Comparison of ENCODE assay signal across 1 cellular context in genomic region chr2:215617060-215617824, GRCh38.
TF ChIP-seq lines count a peak whose summit lies in the region.

No MANE protein-coding gene starts in this region.

TF ChIP-seq in HepG2, 621 proteins besides CTCF, POLR2A, EP300 and RAD21 (continued from another document and continues in another):
- no peak for TF ChIP-seq ZNF337 (CRISPR knock-in tag; IDR thresholded peaks at IDR 0.05; ENCODE audit: borderline replicate concordance, low read depth)
- TF ChIP-seq CREM (IDR thresholded peaks at IDR 0.05) = peak; percentile 99
- no peak for TF ChIP-seq CREM (CRISPR knock-in tag; IDR thresholded peaks at IDR 0.05)
- TF ChIP-seq KDM4B (CRISPR knock-in tag; IDR thresholded peaks at IDR 0.05) = peak; percentile 38; the same call in 1 of the 2 replicates
- no peak for TF ChIP-seq AGO1 (IDR thresholded peaks at IDR 0.05; ENCODE audit: low read depth, low read length, poor library complexity, severe bottlenecking)
- no peak for TF ChIP-seq CBX5 (CRISPR knock-in tag; IDR thresholded peaks at IDR 0.05; ENCODE audit: borderline replicate concordance)
- TF ChIP-seq CHD2 (IDR thresholded peaks at IDR 0.05; ENCODE audit: low read depth, low read length) = no peak
- peak; percentile 57; the same call in 1 of the 2 replicates for TF ChIP-seq KLF12 (CRISPR knock-in tag; IDR thresholded peaks at IDR 0.05; ENCODE audit: borderline replicate concordance)
- TF ChIP-seq ZUFSP (CRISPR knock-in tag; IDR thresholded peaks at IDR 0.05; ENCODE audit: borderline replicate concordance) = no peak
- 0 out of 2 replicates have a peak, but pooled peaks have one; percentile 67 for TF ChIP-seq JUND (CRISPR knock-in tag; IDR thresholded peaks at IDR 0.05)
- TF ChIP-seq MAFG (CRISPR knock-in tag; IDR thresholded peaks at IDR 0.05) = no peak
- TF ChIP-seq RXRB (CRISPR knock-in tag; IDR thresholded peaks at IDR 0.05; ENCODE audit: borderline replicate concordance) = peak; percentile 95
- peak; percentile 90 for TF ChIP-seq BRF2 (CRISPR knock-in tag; IDR thresholded peaks at IDR 0.05)
- peak; percentile 62; the same call in 1 of the 2 replicates for TF ChIP-seq AKAP8 (CRISPR knock-in tag; IDR thresholded peaks at IDR 0.05)
- TF ChIP-seq EEA1 (CRISPR knock-in tag; IDR thresholded peaks at IDR 0.05; ENCODE audit: borderline replicate concordance) = no peak
- TF ChIP-seq ZNF580 (CRISPR knock-in tag; IDR thresholded peaks at IDR 0.05; ENCODE audit: borderline replicate concordance, low read depth) = no peak; the same call in 1 of the 2 replicates
- TF ChIP-seq ZNF577 (CRISPR knock-in tag; IDR thresholded peaks at IDR 0.05; ENCODE audit: borderline replicate concordance, low read depth) = no peak
- TF ChIP-seq ZNF557 (CRISPR knock-in tag; IDR thresholded peaks at IDR 0.05) = 0 out of 2 replicates have a peak, but pooled peaks have one; percentile 65
- TF ChIP-seq ZNF143 (CRISPR knock-in tag; IDR thresholded peaks at IDR 0.05) = 0 out of 2 replicates have a peak, but pooled peaks have one; percentile 28
- TF ChIP-seq BRD4 (CRISPR knock-in tag; IDR thresholded peaks at IDR 0.05) = peak; percentile 98
- peak; percentile 64; the same call in 1 of the 2 replicates for TF ChIP-seq ARNT2 (CRISPR knock-in tag; IDR thresholded peaks at IDR 0.05; ENCODE audit: low read depth)
- no peak for TF ChIP-seq SNAPC5 (CRISPR knock-in tag; IDR thresholded peaks at IDR 0.05; ENCODE audit: borderline replicate concordance)
- peak; percentile 97 for TF ChIP-seq TARDBP (CRISPR knock-in tag; IDR thresholded peaks at IDR 0.05)
- TF ChIP-seq TAF1 (CRISPR knock-in tag; IDR thresholded peaks at IDR 0.05) = no peak
- TF ChIP-seq NR2F6 (IDR thresholded peaks at IDR 0.05) = peak; percentile 87
- peak; percentile 79 for TF ChIP-seq NR2F6 (CRISPR knock-in tag; IDR thresholded peaks at IDR 0.05)
- no peak for TF ChIP-seq ZNF513 (CRISPR knock-in tag; conservative IDR thresholded peaks at IDR 0.05)
- peak; percentile 76 for TF ChIP-seq SAP130 (CRISPR knock-in tag; IDR thresholded peaks at IDR 0.05; ENCODE audit: low read depth)
- peak; percentile 92 for TF ChIP-seq ZSCAN9 (CRISPR knock-in tag; IDR thresholded peaks at IDR 0.05; ENCODE audit: borderline replicate concordance)
- peak; percentile 96 for TF ChIP-seq TBX2 (CRISPR knock-in tag; IDR thresholded peaks at IDR 0.05; ENCODE audit: borderline replicate concordance)
- TF ChIP-seq RFX3 (CRISPR knock-in tag; IDR thresholded peaks at IDR 0.05) = no peak
- TF ChIP-seq SMARCE1 (IDR thresholded peaks at IDR 0.05; ENCODE audit: borderline replicate concordance) = no peak
- TF ChIP-seq PPARG (CRISPR knock-in tag; conservative IDR thresholded peaks at IDR 0.05) = peak; percentile 90
- peak; percentile 62; the same call in 1 of the 2 replicates for TF ChIP-seq KDM1A (CRISPR knock-in tag; IDR thresholded peaks at IDR 0.05)
- peak; percentile 100 for TF ChIP-seq STAT6 (CRISPR knock-in tag; IDR thresholded peaks at IDR 0.05; ENCODE audit: borderline replicate concordance)
- no peak for TF ChIP-seq ZBTB4 (CRISPR knock-in tag; IDR thresholded peaks at IDR 0.05; ENCODE audit: borderline replicate concordance)
- TF ChIP-seq CCAR2 (optimal IDR thresholded peaks at IDR 0.05; ENCODE audit: low read depth, low read length) = no peak
- no peak for TF ChIP-seq TERF1 (CRISPR knock-in tag; IDR thresholded peaks at IDR 0.05)
- TF ChIP-seq KDM3A (CRISPR knock-in tag; IDR thresholded peaks at IDR 0.05; ENCODE audit: low read depth) = peak; percentile 57; the same call in 1 of the 2 replicates
- peak; percentile 41; the same call in 1 of the 2 replicates for TF ChIP-seq ZNF343 (CRISPR knock-in tag; IDR thresholded peaks at IDR 0.05)
- TF ChIP-seq TEAD2 (CRISPR knock-in tag; IDR thresholded peaks at IDR 0.05) = no peak
- TF ChIP-seq ZNF256 (CRISPR knock-in tag; conservative IDR thresholded peaks at IDR 0.05) = no peak; the same call in 1 of the 2 replicates
- no peak for TF ChIP-seq ZNF572 (CRISPR knock-in tag; IDR thresholded peaks at IDR 0.05)
- no peak for TF ChIP-seq SRSF1 (optimal IDR thresholded peaks at IDR 0.05; ENCODE audit: low read depth, low read length)
- TF ChIP-seq RAD51 (IDR thresholded peaks at IDR 0.05; ENCODE audit: borderline replicate concordance) = no peak
- TF ChIP-seq KLF15 (CRISPR knock-in tag; IDR thresholded peaks at IDR 0.05; ENCODE audit: borderline replicate concordance) = no peak
- TF ChIP-seq HNF1A (IDR thresholded peaks at IDR 0.05; ENCODE audit: low read depth) = peak; percentile 90
- TF ChIP-seq HNF1A (CRISPR knock-in tag; IDR thresholded peaks at IDR 0.05; ENCODE audit: borderline replicate concordance) = peak; percentile 85; the same call in 1 of the 2 replicates
- TF ChIP-seq SRSF9 (IDR thresholded peaks at IDR 0.05; ENCODE audit: borderline replicate concordance, insufficient read depth, low read depth, low read length, poor library complexity, severe bottlenecking) = no peak
- peak; percentile 76; the same call in 1 of the 2 replicates for TF ChIP-seq ZSCAN12 (CRISPR knock-in tag; IDR thresholded peaks at IDR 0.05)
